ENCODE assay signal across 15 cellular contexts in genomic region chr9:14180942-14181270, GRCh38.
A peak's percentile ranks its signal among the peaks of the same experiment; 100 is the strongest.
DNase-seq lines count a peak whose midpoint lies in the region; ATAC-seq and TF ChIP-seq lines count a peak whose summit lies in the region.
"Had no signal": no experiment of that assay in that cellular context is flagged by ENCODE, and none has a peak within 500 bp of the region (broad histone marks: within the 10 kb centered on the region; RNA-seq: fewer than 3 reads in every experiment).

No MANE protein-coding gene starts in this region.

- no peak overlapping the region for H3K4me2 ChIP-seq in parathyroid adenoma (ENCODE audit: low read length)

- H3K27ac ChIP-seq in foreskin keratinocyte (peak overlapping the region; percentile 21), parathyroid adenoma (peak overlapping the region; percentile 19), uterus (peak overlapping the region; percentile 58 to 64)

- no peak overlapping the region for H2AFZ ChIP-seq in parathyroid adenoma

- no peak overlapping the region for H3K4me3 ChIP-seq in parathyroid adenoma (ENCODE audit: low read depth, low read length)
- peak overlapping the region; percentile 0 to 3 for H3K4me3 ChIP-seq in uterus
- H3K4me3 ChIP-seq: MG63 had no signal

- intact Hi-C loops in Right ventricle myocardium inferior (cut with DNase I) (no loop called here), Right ventricle myocardium superior (cut with DNase I) (no loop called here), uterus (cut with DNase I; ENCODE audit: low total_unique reads) (no loop called here)

- no peak overlapping the region for H3K9ac ChIP-seq in parathyroid adenoma

- ATAC-seq in Right ventricle myocardium inferior (peak; percentile 27), Right ventricle myocardium superior (ENCODE audit: poor library complexity) (no peak), foreskin keratinocyte (peak; percentile 9)

- no peaks in the 10 kb centered on the region for H3K79me2 ChIP-seq in parathyroid adenoma

- no peaks in the 10 kb centered on the region for H3K36me3 ChIP-seq in parathyroid adenoma (ENCODE audit: control insufficient read depth, insufficient read depth, low read length)
- H3K36me3 ChIP-seq in uterus = no peaks in the 10 kb centered on the region

- no peak for TF ChIP-seq CTCF in foreskin keratinocyte (conservative IDR thresholded peaks at IDR 0.05)
- no peak for TF ChIP-seq CTCF in parathyroid adenoma (IDR thresholded peaks at IDR 0.05)
- TF ChIP-seq CTCF in uterus (IDR thresholded peaks at IDR 0.05) = no peak
- no peak for TF ChIP-seq CTCF in GM10266 (IDR thresholded peaks at IDR 0.05; ENCODE audit: control insufficient read depth, insufficient read depth, low read depth, missing control alignments)

- H3K27me3 ChIP-seq in foreskin keratinocyte = no peaks in the 10 kb centered on the region
- H3K27me3 ChIP-seq in parathyroid adenoma (ENCODE audit: control insufficient read depth, insufficient read depth, low read length) = no peaks in the 10 kb centered on the region
- no peaks in the 10 kb centered on the region for H3K27me3 ChIP-seq in uterus
- H3K27me3 ChIP-seq: MG63 had no signal

- DNase-seq in Right ventricle myocardium inferior (ENCODE audit: missing footprints) (no peak), Right ventricle myocardium superior (no peak), foreskin keratinocyte (no peak), uterus (no peak), mesenteric fat pad (ENCODE audit: low spot score) (no peak), SHP77 (lab: John Stamatoyannopoulos, UW) (no peak), GM10266 (ENCODE audit: extremely low spot score) (no peak)
- DNase-seq: activated CD4-positive, alpha-beta T cell treated with anti-CD3 and anti-CD28 coated beads, Interleukin-2, amount 10 ng/mL, durations not matched to agents 24 days and 14 days; activated T-cell treated with anti-CD3 and anti-CD28 coated beads, Interleukin-2, amount 50 U/mL, for 24 hours; effector CD8-positive, alpha-beta T cell; MG63; NCI-H226; retina; T-helper 1 cell had no signal

- H3K4me1 ChIP-seq in foreskin keratinocyte = peaks cover 43% of the 10 kb centered on the region
- H3K4me1 ChIP-seq in parathyroid adenoma = no peaks in the 10 kb centered on the region
- no peaks in the 10 kb centered on the region for H3K4me1 ChIP-seq in uterus

- H3K9me3 ChIP-seq in parathyroid adenoma (ENCODE audit: control insufficient read depth, low read length) (no peaks in the 10 kb centered on the region), uterus (no peaks in the 10 kb centered on the region)
- H3K9me3 ChIP-seq: MG63 had no signal

- no peak for TF ChIP-seq POLR2A in uterus (IDR thresholded peaks at IDR 0.05)
